In the genomic region with DNA sequence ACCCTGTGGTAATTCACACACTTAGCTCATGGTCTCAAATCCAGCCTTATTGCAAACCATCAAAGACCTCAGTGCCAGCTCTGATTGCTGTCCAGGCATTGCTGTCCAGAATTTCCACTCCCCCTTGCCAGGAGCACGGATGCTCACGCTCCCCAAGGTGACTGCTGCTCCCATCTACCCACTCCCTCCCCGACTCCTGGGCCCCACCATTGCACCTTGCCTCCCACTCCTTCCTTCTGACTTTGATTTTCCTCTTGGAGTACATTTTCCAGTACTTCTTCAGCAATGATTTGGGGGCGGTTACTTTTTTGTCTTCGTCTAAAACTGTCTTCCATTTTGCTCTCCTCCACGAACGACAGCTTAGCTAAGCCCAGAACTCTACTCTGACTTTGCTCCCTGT, we compare ENCODE assay signal across 17 cellular contexts. TPM values are rescaled to one million over a fixed set of nuclear protein-coding genes. Genes with fewer than 3 reads are reported as not detected.
"Had no signal": no experiment of that assay in that cellular context is flagged by ENCODE, and none has a peak within 500 bp of the region (broad histone marks: within the 10 kb centered on the region; RNA-seq: fewer than 3 reads in every experiment).

No MANE protein-coding gene starts in this region.

- H3K27me3 ChIP-seq: ovary, thyroid gland had no signal

- DNase-seq: activated CD8-positive, alpha-beta T cell treated with anti-CD3 and anti-CD28 coated beads for 36 hours; activated gamma-delta T cell; activated naive CD8-positive, alpha-beta T cell treated with anti-CD3 and anti-CD28 coated beads for 36 hours; activated T-cell treated with anti-CD3 and anti-CD28 coated beads, Interleukin-2, amount 50 U/mL, for 48 hours; amygdala; brain microvascular endothelial cell; ovary; sigmoid colon; stimulated activated CD4-positive, alpha-beta T cell treated with anti-CD3 and anti-CD28 coated beads, Interleukin-1b, Interleukin-23, amount 100 ng/mL, for 48 hours; thyroid gland had no signal

- H3K27me3 Mint-ChIP-seq: activated CD8-positive, alpha-beta T cell treated with anti-CD3 and anti-CD28 coated beads for 36 hours had no signal

- H3K9me3 Mint-ChIP-seq: activated CD8-positive, alpha-beta T cell treated with anti-CD3 and anti-CD28 coated beads for 36 hours; activated naive CD8-positive, alpha-beta T cell treated with anti-CD3 and anti-CD28 coated beads for 36 hours; mesothelial cell of epicardium; neural crest cell had no signal

- H3K27ac ChIP-seq: brain microvascular endothelial cell, gastroesophageal sphincter, ovary, sigmoid colon, thyroid gland had no signal

- H3K27ac Mint-ChIP-seq: activated CD8-positive, alpha-beta T cell treated with anti-CD3 and anti-CD28 coated beads for 36 hours; activated naive CD8-positive, alpha-beta T cell treated with anti-CD3 and anti-CD28 coated beads for 36 hours; mesothelial cell of epicardium had no signal

- H3K4me3 Mint-ChIP-seq: activated CD8-positive, alpha-beta T cell treated with anti-CD3 and anti-CD28 coated beads for 36 hours; activated naive CD8-positive, alpha-beta T cell treated with anti-CD3 and anti-CD28 coated beads for 36 hours; mesothelial cell of epicardium; neural crest cell had no signal

- H3K9me3 ChIP-seq: gastroesophageal sphincter, ovary, sigmoid colon, thyroid gland had no signal

- H3K36me3 ChIP-seq: brain microvascular endothelial cell, gastroesophageal sphincter, ovary, sigmoid colon, thyroid gland had no signal

- H3K36me3 Mint-ChIP-seq: activated naive CD8-positive, alpha-beta T cell treated with anti-CD3 and anti-CD28 coated beads for 36 hours; mesothelial cell of epicardium had no signal

- H3K4me3 ChIP-seq: gastroesophageal sphincter, lung, ovary, sigmoid colon, thyroid gland had no signal

- ATAC-seq: activated CD4-positive, CD25-positive, alpha-beta regulatory T cell treated with anti-CD3 and anti-CD28 coated beads, Interleukin-2, amount 50 U/mL, for 24 hours; activated CD8-positive, alpha-beta T cell treated with anti-CD3 and anti-CD28 coated beads for 36 hours; gastroesophageal sphincter had no signal

RNA-seq across cellular contexts. Expression of a gene that starts 11.8 kb away (rescaled TPM):
- total RNA-seq: activated CD8-positive, alpha-beta T cell treated with anti-CD3 and anti-CD28 coated beads for 36 hours; activated naive CD8-positive, alpha-beta T cell treated with anti-CD3 and anti-CD28 coated beads for 36 hours; chondrocyte; gastroesophageal sphincter; mesothelial cell of epicardium; myocyte; neural crest cell; sigmoid colon had no signal
